ENCODE assay signal across 9 cellular contexts in genomic region chr5:141192110-141192725, GRCh38. TPM values are rescaled to one million over a fixed set of nuclear protein-coding genes. Genes with fewer than 3 reads are reported as not detected.
DNase-seq lines count a peak whose midpoint lies in the region; ATAC-seq, FAIRE-seq and TF ChIP-seq lines count a peak whose summit lies in the region.
"Had no signal": no experiment of that assay in that cellular context is flagged by ENCODE, and none has a peak within 500 bp of the region (broad histone marks: within the 10 kb centered on the region; RNA-seq: fewer than 3 reads in every experiment).

Gene PCDHB10, plus strand, starts transcription at chr5:141192353. Its CDS starts 200 bp downstream, at chr5:141192553.

- H3K9me1 ChIP-seq in endothelial cell of umbilical vein (replicated peaks; ENCODE audit: control insufficient read depth, extremely low read depth, insufficient read depth, low read length), result no peaks in the 10 kb centered on the region

- POLR2A ChIA-PET in OCI-LY7 (lab: Charles Lee) (no interaction called here), endothelial cell of umbilical vein (lab: Charles Lee) (no interaction called here)

- no peaks in the 10 kb centered on the region for H3K27me3 ChIP-seq in endothelial cell of umbilical vein (ENCODE audit: control insufficient read depth in 2 of 2, insufficient read depth in 2 of 2, low read length in 2 of 2)

- H3K36me3 ChIP-seq in OCI-LY7 (ENCODE audit: insufficient read depth, low read length), result no peaks in the 10 kb centered on the region
- no peaks in the 10 kb centered on the region for H3K36me3 ChIP-seq in endothelial cell of umbilical vein (ENCODE audit: control insufficient read depth in 2 of 2, extremely low read depth in 1 of 2, insufficient read depth in 2 of 2, low read length in 2 of 2)

- intact Hi-C loops in OCI-LY7 (cut with micrococcal nuclease; ENCODE audit: unreplicated experiment), result loop anchor here (10.0 kb wide), 1 partner anchor 163 kb away; the partner anchor contains the start of genes PCDHGA4, PCDHGB1 and PCDHGB2
- intact Hi-C loops in endothelial cell of umbilical vein (cut with micrococcal nuclease), result no loop called here

- BruUV-seq in OCI-LY7 (replicated peaks; lab: Mats Ljungman, UMichigan) (no TSS peak), endothelial cell of umbilical vein (replicated peaks; lab: Mats Ljungman, UMichigan) (no TSS peak)

- H4K20me1 ChIP-seq in OCI-LY7 (ENCODE audit: insufficient read depth, low read length) (no peaks in the 10 kb centered on the region), endothelial cell of umbilical vein (replicated peaks; ENCODE audit: control insufficient read depth, extremely low read depth, insufficient read depth, low read length) (no peaks in the 10 kb centered on the region)

- CTCF ChIA-PET in OCI-LY7 (lab: Charles Lee; ENCODE audit: unreplicated experiment) (interaction anchor here (0.5 kb wide), 1 partner anchor 1073 kb away, joined by 4 read pairs; no protein-coding TSS in a partner anchor), endothelial cell of umbilical vein (lab: Charles Lee) (interaction anchor here (0.7 to 1.4 kb wide), 6 partner anchors 10 to 375 kb away, joined by 3 to 11 read pairs (median 4); partner anchors contain the start of genes PCDHB16 and PCDHGA12)

- no peaks in the 10 kb centered on the region for H3K9me2 ChIP-seq in OCI-LY7 (ENCODE audit: insufficient read depth, low read length)

- no peak for ATAC-seq in HG03159 (IDR thresholded peaks at IDR 0.05; ENCODE audit: unreplicated experiment)

- no peak within 1 kb of the TSS for H3K9ac ChIP-seq in endothelial cell of umbilical vein (replicated peaks; ENCODE audit: extremely low read depth, insufficient read depth, low read length)

- H3K4me2 ChIP-seq in OCI-LY7 (ENCODE audit: low read length) (no peak within 1 kb of the TSS), endothelial cell of umbilical vein (ENCODE audit: insufficient read depth, low read length) (no peak within 1 kb of the TSS)

- peak; percentile 31 for FAIRE-seq in endothelial cell of umbilical vein (lab: Jason Lieb, UNC)

- H2AFZ ChIP-seq in OCI-LY7 (ENCODE audit: low read length) (no peak within 1 kb of the TSS), endothelial cell of umbilical vein (ENCODE audit: low read depth, low read length) (no peak within 1 kb of the TSS)

- TF ChIP-seq POLR2A in endothelial cell of umbilical vein (IDR thresholded peaks at IDR 0.05; ENCODE audit: low read depth, low read length), result no peak

- no peak within 1 kb of the TSS for H3K4me3 ChIP-seq in OCI-LY7 (ENCODE audit: low read depth, low read length, poor library complexity, severe bottlenecking)
- no peak within 1 kb of the TSS for H3K4me3 ChIP-seq in endothelial cell of umbilical vein (replicated peaks in 1 of 3; ENCODE audit: insufficient read depth in 1 of 3, low read depth in 1 of 3, low read length in 3 of 3)
- no peak within 1 kb of the TSS for H3K4me3 ChIP-seq in retinal pigment epithelial cell (ENCODE audit: low read length)

- dilution Hi-C loops in endothelial cell of umbilical vein (cut with MboI; ENCODE audit: extremely low pct_ligation_motif_present, low sequenced_read_pairs), result no loop called here

- peaks cover 9% of the 10 kb centered on the region for H3K9me3 ChIP-seq in OCI-LY7 (ENCODE audit: low read length)
- H3K9me3 ChIP-seq in endothelial cell of umbilical vein (replicated peaks; ENCODE audit: control insufficient read depth, insufficient read depth, low read length), result no peaks in the 10 kb centered on the region

- no peaks in the 10 kb centered on the region for H3K79me2 ChIP-seq in OCI-LY7 (ENCODE audit: insufficient read depth, low read depth, low read length)
- H3K79me2 ChIP-seq in endothelial cell of umbilical vein (ENCODE audit: control insufficient read depth, insufficient read depth, low read length), result no peaks in the 10 kb centered on the region

- DNase-seq in AG08395 (ENCODE audit: low spot score) (peak; percentile 20), GM03348 (ENCODE audit: low spot score) (peak; percentile 58), OCI-LY7 (ENCODE audit: low spot score) (peak; percentile 34), endothelial cell of umbilical vein (ENCODE audit: low read depth, low spot score) (peak; percentile 43), retinal pigment epithelial cell (ENCODE audit: low read depth) (no peak), D341Med (ENCODE audit: low spot score) (no peak), dedifferentiated amniotic fluid mesenchymal stem cell (ENCODE audit: extremely low spot score) (no peak)

- H3K4me1 ChIP-seq in OCI-LY7 (ENCODE audit: insufficient read depth, low read length, poor library complexity, severe bottlenecking) (no peaks in the 10 kb centered on the region), endothelial cell of umbilical vein (ENCODE audit: control insufficient read depth, extremely low read depth, insufficient read depth, low read length) (no peaks in the 10 kb centered on the region)

- H3K27ac ChIP-seq in OCI-LY7 (ENCODE audit: low read depth, low read length, poor library complexity, severe bottlenecking), result no peak within 1 kb of the TSS
- no peak within 1 kb of the TSS for H3K27ac ChIP-seq in endothelial cell of umbilical vein (ENCODE audit: insufficient read depth, low read depth, low read length)
- H3K27ac ChIP-seq: HL-60 had no signal

- TF ChIP-seq CTCF in OCI-LY7 (conservative IDR thresholded peaks at IDR 0.05; ENCODE audit: low read length) (peak; percentile 86), endothelial cell of umbilical vein (IDR thresholded peaks at IDR 0.05; ENCODE audit: extremely low read depth in 1 of 2, insufficient read depth in 1 of 2, low read depth in 1 of 2, low read length in 2 of 2) (peak; percentile 31 to 32), retinal pigment epithelial cell (conservative IDR thresholded peaks at IDR 0.05; ENCODE audit: low read depth, low read length) (peak; percentile 21)

TF ChIP-seq in endothelial cell of umbilical vein, 7 proteins besides CTCF, POLR2A, EP300 and RAD21:
- TF ChIP-seq JUN (IDR thresholded peaks at IDR 0.05; ENCODE audit: borderline replicate concordance, insufficient read depth, insufficient read length, low read depth), result no peak
- no peak for TF ChIP-seq FOS (IDR thresholded peaks at IDR 0.05; ENCODE audit: borderline replicate concordance, insufficient read depth, low read length)
- TF ChIP-seq MYC (IDR thresholded peaks at IDR 0.05; ENCODE audit: low read depth, low read length), result no peak
- TF ChIP-seq GATA2 (IDR thresholded peaks at IDR 0.05; ENCODE audit: insufficient read depth, insufficient read length, low read depth, low read length), result no peak
- no peak for TF ChIP-seq EZH2 (IDR thresholded peaks at IDR 0.05; ENCODE audit: borderline replicate concordance, low read depth, low read length, severe bottlenecking)
- no peak for TF ChIP-seq POLR2AphosphoS5 (IDR thresholded peaks at IDR 0.05; ENCODE audit: insufficient read depth, low read depth, low read length)
- TF ChIP-seq MAX (IDR thresholded peaks at IDR 0.05; ENCODE audit: insufficient read depth, insufficient read length), result no peak

RNA-seq across cellular contexts. Expression of gene PCDHB10, which starts in this region (rescaled TPM):
- total RNA-seq in OCI-LY7 (2014; rRNA removed; shearing (Covaris generic)), result 0.08 TPM in 1 of 2 replicates, not detected in the other
- total RNA-seq in OCI-LY7 (2022) (not detected in 2 replicates), endothelial cell of umbilical vein (0.62 and 0.81 TPM in 2 replicates)
- 0.51 and 0.68 TPM in 2 replicates for polyA plus RNA-seq in endothelial cell of umbilical vein
- 0.14 and 0.21 TPM in 2 replicates for polyA plus RNA-seq in endothelial cell of umbilical vein (2011; cell fraction: cytosol; rRNA removed)
- polyA plus RNA-seq in endothelial cell of umbilical vein (2011; cell fraction: nucleus; rRNA removed), result 0.18 and 0.28 TPM in 2 replicates
- 0.28 and 0.70 TPM in 2 replicates for polyA plus RNA-seq in endothelial cell of umbilical vein (2012)
- 0.34 and 0.66 TPM in 2 replicates for polyA minus RNA-seq in endothelial cell of umbilical vein
- not detected for polyA minus RNA-seq in endothelial cell of umbilical vein (2011; cell fraction: cytosol; rRNA and poly(A)+ RNA removed)
- polyA minus RNA-seq in endothelial cell of umbilical vein (2011; cell fraction: nucleus; rRNA and poly(A)+ RNA removed), result 0.10 TPM in 1 of 2 replicates, not detected in the other

Comparison
In these comparisons a context has a peak if more than half of its experiments do, and no peak if none do; other contexts are left out.
1. Peak in DNase-seq in OCI-LY7; RNA of the gene not detected or under 1 TPM.
2. Peak in DNase-seq in endothelial cell of umbilical vein; RNA of the gene not detected or under 1 TPM.
3. DNase-seq: peak in AG08395 (single experiment) and GM03348 (single experiment); none in retinal pigment epithelial cell (single experiment), D341Med (single experiment) and dedifferentiated amniotic fluid mesenchymal stem cell (single experiment).
4. CTCF ChIP-seq: peak in every context shown above with its lines; median percentile 86 in OCI-LY7; 32 in endothelial cell of umbilical vein; 21 in retinal pigment epithelial cell.